ENCODE assay signal across 1 cellular context in genomic region chr14:75126679-75127473, GRCh38.
TF ChIP-seq lines count a peak whose summit lies in the region.

Gene NEK9 (minus strand): TSS chr14:75127048. CDS start chr14:75126921, 127 bp downstream.

TF ChIP-seq in HepG2, 621 proteins besides CTCF, POLR2A, EP300 and RAD21 (continued from another document and continues in another):
- TF ChIP-seq FOXA3 (CRISPR knock-in tag; IDR thresholded peaks at IDR 0.05) (peak; percentile 33), ZNF879 (CRISPR knock-in tag; IDR thresholded peaks at IDR 0.05) (no peak), ZNF329 (CRISPR knock-in tag; IDR thresholded peaks at IDR 0.05; ENCODE audit: low read depth) (no peak; the same call in 1 of the 2 replicates), NFKBIZ (CRISPR knock-in tag; IDR thresholded peaks at IDR 0.05) (0 out of 2 replicates have a peak, but pooled peaks have one; percentile 35), MATR3 (CRISPR knock-in tag; IDR thresholded peaks at IDR 0.05) (no peak), ZBTB21 (CRISPR knock-in tag; IDR thresholded peaks at IDR 0.05) (no peak; the same call in none of the 2 replicates), ZNF124 (CRISPR knock-in tag; IDR thresholded peaks at IDR 0.05) (peak; percentile 61), KDM3A (CRISPR knock-in tag; IDR thresholded peaks at IDR 0.05; ENCODE audit: low read depth) (peak; percentile 63), TCF7 (IDR thresholded peaks at IDR 0.05; ENCODE audit: low read depth) (no peak), ZNF781 (CRISPR knock-in tag; IDR thresholded peaks at IDR 0.05; ENCODE audit: borderline replicate concordance, not compliant biosample characterization) (peak; percentile 42), NFYC (CRISPR knock-in tag; IDR thresholded peaks at IDR 0.05) (peak; percentile 46; the same call in 1 of the 2 replicates), ZNF572 (CRISPR knock-in tag; IDR thresholded peaks at IDR 0.05) (peak; percentile 47; the same call in 1 of the 2 replicates), ZBTB1 (CRISPR knock-in tag; IDR thresholded peaks at IDR 0.05; ENCODE audit: borderline replicate concordance) (no peak), DMAP1 (CRISPR knock-in tag; IDR thresholded peaks at IDR 0.05) (peak; percentile 93), ZNF780A (CRISPR knock-in tag; IDR thresholded peaks at IDR 0.05) (peak; percentile 78; the same call in 1 of the 2 replicates), ARNTL (CRISPR knock-in tag; IDR thresholded peaks at IDR 0.05) (0 out of 2 replicates have a peak, but pooled peaks have one; percentile 38), ZNF784 (CRISPR knock-in tag; IDR thresholded peaks at IDR 0.05; ENCODE audit: borderline replicate concordance) (no peak; the same call in 1 of the 2 replicates), WIZ (CRISPR knock-in tag; IDR thresholded peaks at IDR 0.05) (peak; percentile 72; the same call in 1 of the 2 replicates), IRF9 (CRISPR knock-in tag; IDR thresholded peaks at IDR 0.05; ENCODE audit: borderline replicate concordance) (peak; percentile 73), ZNF678 (CRISPR knock-in tag; IDR thresholded peaks at IDR 0.05) (peak; percentile 84; the same call in 1 of the 2 replicates), CBFB (CRISPR knock-in tag; IDR thresholded peaks at IDR 0.05) (peak; percentile 66; the same call in 1 of the 2 replicates), ZSCAN20 (CRISPR knock-in tag; IDR thresholded peaks at IDR 0.05; ENCODE audit: borderline replicate concordance) (0 out of 2 replicates have a peak, but pooled peaks have one; percentile 81), PCBP1 (IDR thresholded peaks at IDR 0.05; ENCODE audit: borderline replicate concordance, low read depth, low read length) (0 out of 2 replicates have a peak, but pooled peaks have one; percentile 39), MTF2 (CRISPR knock-in tag; IDR thresholded peaks at IDR 0.05; ENCODE audit: borderline replicate concordance) (no peak; the same call in 1 of the 2 replicates), NR1H2 (CRISPR knock-in tag; IDR thresholded peaks at IDR 0.05; ENCODE audit: borderline replicate concordance, low read depth) (peak; percentile 53; the same call in 1 of the 2 replicates), ZNF619 (CRISPR knock-in tag; IDR thresholded peaks at IDR 0.05) (0 out of 2 replicates have a peak, but pooled peaks have one; percentile 86), ZNF75D (CRISPR knock-in tag; IDR thresholded peaks at IDR 0.05; ENCODE audit: borderline replicate concordance) (no peak), REL (CRISPR knock-in tag; conservative IDR thresholded peaks at IDR 0.05) (peak; percentile 78; the same call in 1 of the 2 replicates), DNMT3B (CRISPR knock-in tag; conservative IDR thresholded peaks at IDR 0.05) (no peak)
- TF ChIP-seq, protein P1, sequence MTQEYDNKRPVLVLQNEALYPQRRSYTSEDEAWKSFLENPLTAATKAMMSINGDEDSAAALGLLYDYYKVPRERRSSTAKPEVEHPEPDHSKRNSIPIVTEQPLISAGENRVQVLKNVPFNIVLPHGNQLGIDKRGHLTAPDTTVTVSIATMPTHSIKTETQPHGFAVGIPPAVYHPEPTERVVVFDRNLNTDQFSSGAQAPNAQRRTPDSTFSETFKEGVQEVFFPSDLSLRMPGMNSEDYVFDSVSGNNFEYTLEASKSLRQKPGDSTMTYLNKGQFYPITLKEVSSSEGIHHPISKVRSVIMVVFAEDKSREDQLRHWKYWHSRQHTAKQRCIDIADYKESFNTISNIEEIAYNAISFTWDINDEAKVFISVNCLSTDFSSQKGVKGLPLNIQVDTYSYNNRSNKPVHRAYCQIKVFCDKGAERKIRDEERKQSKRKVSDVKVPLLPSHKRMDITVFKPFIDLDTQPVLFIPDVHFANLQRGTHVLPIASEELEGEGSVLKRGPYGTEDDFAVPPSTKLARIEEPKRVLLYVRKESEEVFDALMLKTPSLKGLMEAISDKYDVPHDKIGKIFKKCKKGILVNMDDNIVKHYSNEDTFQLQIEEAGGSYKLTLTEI (CRISPR knock-in tag; conservative IDR thresholded peaks at IDR 0.05): no peak
- TF ChIP-seq, protein P2, sequence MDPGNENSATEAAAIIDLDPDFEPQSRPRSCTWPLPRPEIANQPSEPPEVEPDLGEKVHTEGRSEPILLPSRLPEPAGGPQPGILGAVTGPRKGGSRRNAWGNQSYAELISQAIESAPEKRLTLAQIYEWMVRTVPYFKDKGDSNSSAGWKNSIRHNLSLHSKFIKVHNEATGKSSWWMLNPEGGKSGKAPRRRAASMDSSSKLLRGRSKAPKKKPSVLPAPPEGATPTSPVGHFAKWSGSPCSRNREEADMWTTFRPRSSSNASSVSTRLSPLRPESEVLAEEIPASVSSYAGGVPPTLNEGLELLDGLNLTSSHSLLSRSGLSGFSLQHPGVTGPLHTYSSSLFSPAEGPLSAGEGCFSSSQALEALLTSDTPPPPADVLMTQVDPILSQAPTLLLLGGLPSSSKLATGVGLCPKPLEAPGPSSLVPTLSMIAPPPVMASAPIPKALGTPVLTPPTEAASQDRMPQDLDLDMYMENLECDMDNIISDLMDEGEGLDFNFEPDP (CRISPR knock-in tag; conservative IDR thresholded peaks at IDR 0.05): 0 out of 2 replicates have a peak, but pooled peaks have one; percentile 78
- TF ChIP-seq, protein P3, sequence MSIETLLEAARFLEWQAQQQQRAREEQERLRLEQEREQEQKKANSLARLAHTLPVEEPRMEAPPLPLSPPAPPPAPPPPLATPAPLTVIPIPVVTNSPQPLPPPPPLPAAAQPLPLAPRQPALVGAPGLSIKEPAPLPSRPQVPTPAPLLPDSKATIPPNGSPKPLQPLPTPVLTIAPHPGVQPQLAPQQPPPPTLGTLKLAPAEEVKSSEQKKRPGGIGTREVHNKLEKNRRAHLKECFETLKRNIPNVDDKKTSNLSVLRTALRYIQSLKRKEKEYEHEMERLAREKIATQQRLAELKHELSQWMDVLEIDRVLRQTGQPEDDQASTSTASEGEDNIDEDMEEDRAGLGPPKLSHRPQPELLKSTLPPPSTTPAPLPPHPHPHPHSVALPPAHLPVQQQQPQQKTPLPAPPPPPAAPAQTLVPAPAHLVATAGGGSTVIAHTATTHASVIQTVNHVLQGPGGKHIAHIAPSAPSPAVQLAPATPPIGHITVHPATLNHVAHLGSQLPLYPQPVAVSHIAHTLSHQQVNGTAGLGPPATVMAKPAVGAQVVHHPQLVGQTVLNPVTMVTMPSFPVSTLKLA (IDR thresholded peaks at IDR 0.05): no peak
- TF ChIP-seq, protein P4, sequence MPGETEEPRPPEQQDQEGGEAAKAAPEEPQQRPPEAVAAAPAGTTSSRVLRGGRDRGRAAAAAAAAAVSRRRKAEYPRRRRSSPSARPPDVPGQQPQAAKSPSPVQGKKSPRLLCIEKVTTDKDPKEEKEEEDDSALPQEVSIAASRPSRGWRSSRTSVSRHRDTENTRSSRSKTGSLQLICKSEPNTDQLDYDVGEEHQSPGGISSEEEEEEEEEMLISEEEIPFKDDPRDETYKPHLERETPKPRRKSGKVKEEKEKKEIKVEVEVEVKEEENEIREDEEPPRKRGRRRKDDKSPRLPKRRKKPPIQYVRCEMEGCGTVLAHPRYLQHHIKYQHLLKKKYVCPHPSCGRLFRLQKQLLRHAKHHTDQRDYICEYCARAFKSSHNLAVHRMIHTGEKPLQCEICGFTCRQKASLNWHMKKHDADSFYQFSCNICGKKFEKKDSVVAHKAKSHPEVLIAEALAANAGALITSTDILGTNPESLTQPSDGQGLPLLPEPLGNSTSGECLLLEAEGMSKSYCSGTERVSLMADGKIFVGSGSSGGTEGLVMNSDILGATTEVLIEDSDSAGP (CRISPR knock-in tag; IDR thresholded peaks at IDR 0.05; ENCODE audit: borderline replicate concordance): peak; percentile 95
- TF ChIP-seq, protein P5, sequence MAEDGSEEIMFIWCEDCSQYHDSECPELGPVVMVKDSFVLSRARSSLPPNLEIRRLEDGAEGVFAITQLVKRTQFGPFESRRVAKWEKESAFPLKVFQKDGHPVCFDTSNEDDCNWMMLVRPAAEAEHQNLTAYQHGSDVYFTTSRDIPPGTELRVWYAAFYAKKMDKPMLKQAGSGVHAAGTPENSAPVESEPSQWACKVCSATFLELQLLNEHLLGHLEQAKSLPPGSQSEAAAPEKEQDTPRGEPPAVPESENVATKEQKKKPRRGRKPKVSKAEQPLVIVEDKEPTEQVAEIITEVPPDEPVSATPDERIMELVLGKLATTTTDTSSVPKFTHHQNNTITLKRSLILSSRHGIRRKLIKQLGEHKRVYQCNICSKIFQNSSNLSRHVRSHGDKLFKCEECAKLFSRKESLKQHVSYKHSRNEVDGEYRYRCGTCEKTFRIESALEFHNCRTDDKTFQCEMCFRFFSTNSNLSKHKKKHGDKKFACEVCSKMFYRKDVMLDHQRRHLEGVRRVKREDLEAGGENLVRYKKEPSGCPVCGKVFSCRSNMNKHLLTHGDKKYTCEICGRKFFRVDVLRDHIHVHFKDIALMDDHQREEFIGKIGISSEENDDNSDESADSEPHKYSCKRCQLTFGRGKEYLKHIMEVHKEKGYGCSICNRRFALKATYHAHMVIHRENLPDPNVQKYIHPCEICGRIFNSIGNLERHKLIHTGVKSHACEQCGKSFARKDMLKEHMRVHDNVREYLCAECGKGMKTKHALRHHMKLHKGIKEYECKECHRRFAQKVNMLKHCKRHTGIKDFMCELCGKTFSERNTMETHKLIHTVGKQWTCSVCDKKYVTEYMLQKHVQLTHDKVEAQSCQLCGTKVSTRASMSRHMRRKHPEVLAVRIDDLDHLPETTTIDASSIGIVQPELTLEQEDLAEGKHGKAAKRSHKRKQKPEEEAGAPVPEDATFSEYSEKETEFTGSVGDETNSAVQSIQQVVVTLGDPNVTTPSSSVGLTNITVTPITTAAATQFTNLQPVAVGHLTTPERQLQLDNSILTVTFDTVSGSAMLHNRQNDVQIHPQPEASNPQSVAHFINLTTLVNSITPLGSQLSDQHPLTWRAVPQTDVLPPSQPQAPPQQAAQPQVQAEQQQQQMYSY (CRISPR knock-in tag; IDR thresholded peaks at IDR 0.05): peak; percentile 42; the same call in 1 of the 2 replicates
- TF ChIP-seq, protein P6, sequence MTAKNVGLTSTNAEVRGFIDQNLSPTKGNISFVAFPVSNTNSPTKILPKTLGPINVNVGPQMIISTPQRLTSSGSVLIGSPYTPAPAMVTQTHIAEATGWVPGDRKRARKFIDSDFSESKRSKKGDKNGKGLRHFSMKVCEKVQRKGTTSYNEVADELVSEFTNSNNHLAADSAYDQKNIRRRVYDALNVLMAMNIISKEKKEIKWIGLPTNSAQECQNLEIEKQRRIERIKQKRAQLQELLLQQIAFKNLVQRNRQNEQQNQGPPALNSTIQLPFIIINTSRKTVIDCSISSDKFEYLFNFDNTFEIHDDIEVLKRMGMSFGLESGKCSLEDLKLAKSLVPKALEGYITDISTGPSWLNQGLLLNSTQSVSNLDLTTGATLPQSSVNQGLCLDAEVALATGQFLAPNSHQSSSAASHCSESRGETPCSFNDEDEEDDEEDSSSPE (CRISPR knock-in tag; IDR thresholded peaks at IDR 0.05): peak; percentile 89
- TF ChIP-seq, protein P7, sequence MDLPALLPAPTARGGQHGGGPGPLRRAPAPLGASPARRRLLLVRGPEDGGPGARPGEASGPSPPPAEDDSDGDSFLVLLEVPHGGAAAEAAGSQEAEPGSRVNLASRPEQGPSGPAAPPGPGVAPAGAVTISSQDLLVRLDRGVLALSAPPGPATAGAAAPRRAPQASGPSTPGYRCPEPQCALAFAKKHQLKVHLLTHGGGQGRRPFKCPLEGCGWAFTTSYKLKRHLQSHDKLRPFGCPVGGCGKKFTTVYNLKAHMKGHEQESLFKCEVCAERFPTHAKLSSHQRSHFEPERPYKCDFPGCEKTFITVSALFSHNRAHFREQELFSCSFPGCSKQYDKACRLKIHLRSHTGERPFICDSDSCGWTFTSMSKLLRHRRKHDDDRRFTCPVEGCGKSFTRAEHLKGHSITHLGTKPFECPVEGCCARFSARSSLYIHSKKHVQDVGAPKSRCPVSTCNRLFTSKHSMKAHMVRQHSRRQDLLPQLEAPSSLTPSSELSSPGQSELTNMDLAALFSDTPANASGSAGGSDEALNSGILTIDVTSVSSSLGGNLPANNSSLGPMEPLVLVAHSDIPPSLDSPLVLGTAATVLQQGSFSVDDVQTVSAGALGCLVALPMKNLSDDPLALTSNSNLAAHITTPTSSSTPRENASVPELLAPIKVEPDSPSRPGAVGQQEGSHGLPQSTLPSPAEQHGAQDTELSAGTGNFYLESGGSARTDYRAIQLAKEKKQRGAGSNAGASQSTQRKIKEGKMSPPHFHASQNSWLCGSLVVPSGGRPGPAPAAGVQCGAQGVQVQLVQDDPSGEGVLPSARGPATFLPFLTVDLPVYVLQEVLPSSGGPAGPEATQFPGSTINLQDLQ (CRISPR knock-in tag; IDR thresholded peaks at IDR 0.05): peak; percentile 89
- TF ChIP-seq, protein P8, sequence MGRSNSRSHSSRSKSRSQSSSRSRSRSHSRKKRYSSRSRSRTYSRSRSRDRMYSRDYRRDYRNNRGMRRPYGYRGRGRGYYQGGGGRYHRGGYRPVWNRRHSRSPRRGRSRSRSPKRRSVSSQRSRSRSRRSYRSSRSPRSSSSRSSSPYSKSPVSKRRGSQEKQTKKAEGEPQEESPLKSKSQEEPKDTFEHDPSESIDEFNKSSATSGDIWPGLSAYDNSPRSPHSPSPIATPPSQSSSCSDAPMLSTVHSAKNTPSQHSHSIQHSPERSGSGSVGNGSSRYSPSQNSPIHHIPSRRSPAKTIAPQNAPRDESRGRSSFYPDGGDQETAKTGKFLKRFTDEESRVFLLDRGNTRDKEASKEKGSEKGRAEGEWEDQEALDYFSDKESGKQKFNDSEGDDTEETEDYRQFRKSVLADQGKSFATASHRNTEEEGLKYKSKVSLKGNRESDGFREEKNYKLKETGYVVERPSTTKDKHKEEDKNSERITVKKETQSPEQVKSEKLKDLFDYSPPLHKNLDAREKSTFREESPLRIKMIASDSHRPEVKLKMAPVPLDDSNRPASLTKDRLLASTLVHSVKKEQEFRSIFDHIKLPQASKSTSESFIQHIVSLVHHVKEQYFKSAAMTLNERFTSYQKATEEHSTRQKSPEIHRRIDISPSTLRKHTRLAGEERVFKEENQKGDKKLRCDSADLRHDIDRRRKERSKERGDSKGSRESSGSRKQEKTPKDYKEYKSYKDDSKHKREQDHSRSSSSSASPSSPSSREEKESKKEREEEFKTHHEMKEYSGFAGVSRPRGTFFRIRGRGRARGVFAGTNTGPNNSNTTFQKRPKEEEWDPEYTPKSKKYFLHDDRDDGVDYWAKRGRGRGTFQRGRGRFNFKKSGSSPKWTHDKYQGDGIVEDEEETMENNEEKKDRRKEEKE (IDR thresholded peaks at IDR 0.05): no peak
